In the genomic region with DNA sequence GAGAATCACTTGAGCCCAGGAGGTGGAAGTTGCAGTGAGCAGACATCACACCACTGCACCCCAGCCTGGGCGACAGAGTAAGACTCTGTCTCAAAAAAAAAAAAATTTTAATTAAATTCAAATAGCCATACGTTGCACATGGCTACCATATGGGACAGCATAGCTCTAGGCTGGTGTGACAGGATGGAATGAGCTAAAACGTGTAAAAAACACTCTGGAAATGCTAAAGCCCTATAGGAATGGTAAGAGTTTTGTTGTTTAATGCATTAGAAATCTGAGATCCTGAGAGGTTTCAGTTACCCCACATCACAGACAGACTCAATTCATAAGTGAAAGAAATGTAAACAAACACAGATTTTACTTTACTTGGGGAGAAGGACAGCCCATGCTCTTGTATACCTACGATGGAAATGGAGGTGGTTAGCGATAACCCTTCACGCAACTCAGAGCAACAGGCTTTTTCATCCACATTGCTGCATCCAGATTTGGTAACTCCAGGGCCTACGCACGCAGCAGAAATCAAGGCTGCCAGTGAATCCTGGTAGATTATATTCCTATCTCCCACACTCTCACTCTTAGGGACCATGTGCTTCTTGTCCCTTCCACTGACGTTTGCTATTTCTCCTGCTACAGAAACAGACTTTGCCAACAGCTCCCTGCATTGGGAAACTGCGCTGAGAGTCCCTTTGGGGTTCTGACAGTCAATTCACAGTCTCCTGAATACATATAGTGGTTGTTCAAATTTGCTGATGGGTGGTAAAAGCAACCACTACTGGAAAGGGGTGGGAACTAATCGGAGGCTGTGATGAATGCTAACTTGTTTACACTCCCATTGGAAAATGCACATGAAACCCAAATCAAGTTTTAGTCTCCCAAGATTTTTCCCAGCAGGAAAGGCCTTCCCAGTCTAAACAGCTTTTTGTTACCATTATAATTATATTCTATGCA, we compare ENCODE assay signal across 2 cellular contexts.
TF ChIP-seq lines count a peak whose summit lies in the region.

No MANE protein-coding gene starts in this region.

TF ChIP-seq in endothelial cell of umbilical vein, 7 proteins besides CTCF, POLR2A, EP300 and RAD21:
- TF ChIP-seq JUN (IDR thresholded peaks at IDR 0.05; ENCODE audit: borderline replicate concordance, insufficient read depth, insufficient read length, low read depth): no peak
- TF ChIP-seq POLR2AphosphoS5 (IDR thresholded peaks at IDR 0.05; ENCODE audit: insufficient read depth, low read depth, low read length): no peak
- TF ChIP-seq, protein P1, sequence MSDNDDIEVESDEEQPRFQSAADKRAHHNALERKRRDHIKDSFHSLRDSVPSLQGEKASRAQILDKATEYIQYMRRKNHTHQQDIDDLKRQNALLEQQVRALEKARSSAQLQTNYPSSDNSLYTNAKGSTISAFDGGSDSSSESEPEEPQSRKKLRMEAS (IDR thresholded peaks at IDR 0.05; ENCODE audit: insufficient read depth, insufficient read length): no peak
- no peak for TF ChIP-seq EZH2 (IDR thresholded peaks at IDR 0.05; ENCODE audit: borderline replicate concordance, low read depth, low read length, severe bottlenecking)
- no peak for TF ChIP-seq GATA2 (IDR thresholded peaks at IDR 0.05; ENCODE audit: insufficient read depth, insufficient read length, low read depth, low read length)
- TF ChIP-seq FOS (IDR thresholded peaks at IDR 0.05; ENCODE audit: borderline replicate concordance, insufficient read depth, low read length): no peak

TF ChIP-seq in neural cell, 6 proteins besides CTCF, POLR2A, EP300 and RAD21:
- TF ChIP-seq, protein P2, sequence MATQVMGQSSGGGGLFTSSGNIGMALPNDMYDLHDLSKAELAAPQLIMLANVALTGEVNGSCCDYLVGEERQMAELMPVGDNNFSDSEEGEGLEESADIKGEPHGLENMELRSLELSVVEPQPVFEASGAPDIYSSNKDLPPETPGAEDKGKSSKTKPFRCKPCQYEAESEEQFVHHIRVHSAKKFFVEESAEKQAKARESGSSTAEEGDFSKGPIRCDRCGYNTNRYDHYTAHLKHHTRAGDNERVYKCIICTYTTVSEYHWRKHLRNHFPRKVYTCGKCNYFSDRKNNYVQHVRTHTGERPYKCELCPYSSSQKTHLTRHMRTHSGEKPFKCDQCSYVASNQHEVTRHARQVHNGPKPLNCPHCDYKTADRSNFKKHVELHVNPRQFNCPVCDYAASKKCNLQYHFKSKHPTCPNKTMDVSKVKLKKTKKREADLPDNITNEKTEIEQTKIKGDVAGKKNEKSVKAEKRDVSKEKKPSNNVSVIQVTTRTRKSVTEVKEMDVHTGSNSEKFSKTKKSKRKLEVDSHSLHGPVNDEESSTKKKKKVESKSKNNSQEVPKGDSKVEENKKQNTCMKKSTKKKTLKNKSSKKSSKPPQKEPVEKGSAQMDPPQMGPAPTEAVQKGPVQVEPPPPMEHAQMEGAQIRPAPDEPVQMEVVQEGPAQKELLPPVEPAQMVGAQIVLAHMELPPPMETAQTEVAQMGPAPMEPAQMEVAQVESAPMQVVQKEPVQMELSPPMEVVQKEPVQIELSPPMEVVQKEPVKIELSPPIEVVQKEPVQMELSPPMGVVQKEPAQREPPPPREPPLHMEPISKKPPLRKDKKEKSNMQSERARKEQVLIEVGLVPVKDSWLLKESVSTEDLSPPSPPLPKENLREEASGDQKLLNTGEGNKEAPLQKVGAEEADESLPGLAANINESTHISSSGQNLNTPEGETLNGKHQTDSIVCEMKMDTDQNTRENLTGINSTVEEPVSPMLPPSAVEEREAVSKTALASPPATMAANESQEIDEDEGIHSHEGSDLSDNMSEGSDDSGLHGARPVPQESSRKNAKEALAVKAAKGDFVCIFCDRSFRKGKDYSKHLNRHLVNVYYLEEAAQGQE (IDR thresholded peaks at IDR 0.05; ENCODE audit: borderline replicate concordance): no peak
- no peak for TF ChIP-seq POLR2AphosphoS5 (IDR thresholded peaks at IDR 0.05)
- no peak for TF ChIP-seq TAF1 (IDR thresholded peaks at IDR 0.05; ENCODE audit: low read depth)
- TF ChIP-seq EZH2 (IDR thresholded peaks at IDR 0.05; ENCODE audit: borderline replicate concordance, insufficient read depth, low read length, poor library complexity, severe bottlenecking): no peak
- TF ChIP-seq MXI1 (conservative IDR thresholded peaks at IDR 0.05; ENCODE audit: poor library complexity, severe bottlenecking): no peak
- TF ChIP-seq SMC3 (conservative IDR thresholded peaks at IDR 0.05; ENCODE audit: poor library complexity): no peak
